18 cellular contexts compared by ENCODE assay signal in the genomic region with DNA sequence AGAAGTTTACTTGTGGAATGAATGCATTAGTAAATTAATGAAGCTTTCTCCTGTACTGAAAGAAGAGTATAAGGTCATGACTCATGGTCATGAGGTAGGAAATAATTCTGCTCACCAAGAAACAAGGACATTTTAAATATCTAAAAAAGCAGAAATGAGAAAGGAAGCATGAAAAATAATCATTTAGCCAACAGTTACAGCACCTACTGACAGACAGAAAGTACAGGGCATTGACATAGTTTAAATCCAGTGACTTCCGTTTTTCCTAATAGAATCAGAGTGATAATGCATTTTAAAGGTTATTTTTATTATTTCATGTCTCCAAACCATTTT. TPM values are rescaled to one million over a fixed set of nuclear protein-coding genes. Genes with fewer than 3 reads are reported as not detected.
DNase-seq lines count a peak whose midpoint lies in the region; ATAC-seq, FAIRE-seq and TF ChIP-seq lines count a peak whose summit lies in the region.
"Had no signal": no experiment of that assay in that cellular context is flagged by ENCODE, and none has a peak within 500 bp of the region (broad histone marks: within the 10 kb centered on the region; RNA-seq: fewer than 3 reads in every experiment).

No MANE protein-coding gene starts in this region.

- H3K4me1 Mint-ChIP-seq in stimulated activated naive B cell treated with anti-CD40 and anti-IgM and Interleukin-4, amounts not matched to agents 10 μg/mL and 1 μg/mL and 100 μg/mL, for 72 hours, result peaks cover 40 to 42% of the 10 kb centered on the region in 2 donors

- ATAC-seq in GM19351 (IDR thresholded peaks at IDR 0.05; ENCODE audit: unreplicated experiment) (peak; percentile 37), GM12878 (peak; percentile 54)
- ATAC-seq in stimulated activated naive B cell treated with anti-CD40 and anti-IgM and Interleukin-4, amounts not matched to agents 10 μg/mL and 1 μg/mL and 100 μg/mL, for 72 hours (replicated peaks), result peak; percentile 83

- no peaks in the 10 kb centered on the region for H3K36me3 Mint-ChIP-seq in stimulated activated naive B cell treated with anti-CD40 and anti-IgM and Interleukin-4, amounts not matched to agents 10 μg/mL and 1 μg/mL and 100 μg/mL, for 72 hours
- H3K36me3 Mint-ChIP-seq: CD4-positive, alpha-beta memory T cell had no signal

- H3K4me2 ChIP-seq in Karpas-422 (ENCODE audit: low read depth, low read length, poor library complexity, severe bottlenecking) (no peak overlapping the region), GM12878 (ENCODE audit: control insufficient read depth, insufficient read depth) (no peak overlapping the region; the same call in 1 of the 2 replicates)
- H3K4me2 ChIP-seq: KMS-11, PC-9 had no signal

- DNase-seq in Karpas-422 (peak; percentile 43), GM12878 (ENCODE audit: low read depth, low spot score) (no peak), retina (no peak), NCI-H82 (lab: John Stamatoyannopoulos, UW) (no peak)
- DNase-seq in stimulated activated naive B cell treated with anti-CD40 and anti-IgM and Interleukin-4, amounts not matched to agents 10 μg/mL and 1 μg/mL and 100 μg/mL, for 72 hours, result no peak
- no peak for DNase-seq in activated CD4-positive, alpha-beta T cell treated with anti-CD3 and anti-CD28 coated beads, Interleukin-2, amount 50 U/mL, for 48 hours
- DNase-seq: activated naive CD8-positive, alpha-beta T cell treated with anti-CD3 and anti-CD28 coated beads, Interleukin-2, amount 10 ng/mL, durations not matched to agents 7 days and 5 days; CD4-positive, alpha-beta memory T cell; cerebellar nuclear complex; GF-D8; NCI-H2171; PC-9; sigmoid colon had no signal

- peak overlapping the region; percentile 7 to 22 for H3K4me3 Mint-ChIP-seq in stimulated activated naive B cell treated with anti-CD40 and anti-IgM and Interleukin-4, amounts not matched to agents 10 μg/mL and 1 μg/mL and 100 μg/mL, for 72 hours
- H3K4me3 Mint-ChIP-seq: activated naive CD8-positive, alpha-beta T cell treated with anti-CD3 and anti-CD28 coated beads, Interleukin-2, amount 10 ng/mL, durations not matched to agents 7 days and 5 days; CD4-positive, alpha-beta memory T cell; T-helper 2 cell treated with Interferon-gamma antibody and Interleukin-4, amounts not matched to agents 5 μg/mL and 100 μg/mL, for 36 hours had no signal

- H3K4me1 ChIP-seq in Karpas-422 (ENCODE audit: low read length) (peaks cover 16% of the 10 kb centered on the region), GM12878 (ENCODE audit: control insufficient read depth, insufficient read depth, low read length) (peaks cover 59% of the 10 kb centered on the region)
- H3K4me1 ChIP-seq: esophagus muscularis mucosa, sigmoid colon had no signal

- H3K27me3 Mint-ChIP-seq in stimulated activated naive B cell treated with anti-CD40 and anti-IgM and Interleukin-4, amounts not matched to agents 10 μg/mL and 1 μg/mL and 100 μg/mL, for 72 hours, result no peaks in the 10 kb centered on the region
- H3K27me3 Mint-ChIP-seq: activated naive CD8-positive, alpha-beta T cell treated with anti-CD3 and anti-CD28 coated beads, Interleukin-2, amount 10 ng/mL, durations not matched to agents 7 days and 5 days had no signal

- no peaks in the 10 kb centered on the region for H3K27me3 ChIP-seq in Karpas-422 (ENCODE audit: low read length)
- H3K27me3 ChIP-seq in GM12878 (replicated peaks in 1 of 2; ENCODE audit: control insufficient read depth in 2 of 2, insufficient read depth in 2 of 2, low read length in 1 of 2), result no peaks in the 10 kb centered on the region
- H3K27me3 ChIP-seq: esophagus muscularis mucosa, sigmoid colon had no signal

- no peak for TF ChIP-seq CTCF in GM12878 (IDR thresholded peaks at IDR 0.05 in 2 of 3, conservative IDR thresholded peaks at IDR 0.05 in 1 of 3; ENCODE audit: control insufficient read depth in 2 of 3, extremely low read depth in 1 of 3, insufficient read depth in 1 of 3, low read depth in 3 of 3, low read length in 3 of 3)

- BruUV-seq in GM12878 (replicated peaks; lab: Mats Ljungman, UMichigan), result no TSS peak

- TF ChIP-seq RAD21 in GM12878 (IDR thresholded peaks at IDR 0.05; ENCODE audit: insufficient read depth, low read depth, low read length), result no peak

- H4K20me1 ChIP-seq in Karpas-422 (ENCODE audit: insufficient read depth, low read depth, low read length), result no peaks in the 10 kb centered on the region
- no peaks in the 10 kb centered on the region for H4K20me1 ChIP-seq in GM12878 (ENCODE audit: control insufficient read depth, insufficient read depth)

- H3K27ac ChIP-seq in Karpas-422 (ENCODE audit: low read length) (no peak overlapping the region), GM12878 (ENCODE audit: control insufficient read depth, insufficient read depth) (no peak overlapping the region)
- H3K27ac ChIP-seq: esophagus muscularis mucosa, KMS-11, PC-9, sigmoid colon had no signal

- RAD21 ChIA-PET in GM12878 (lab: Charles Lee; ENCODE audit: unreplicated experiment), result interaction anchor here (0.6 to 1.8 kb wide), 4 partner anchors 10 to 142 kb away, joined by 3 to 6 read pairs (median 6); no protein-coding TSS in a partner anchor

- H3K9me3 ChIP-seq in Karpas-422 (ENCODE audit: low read length), result no peaks in the 10 kb centered on the region
- no peaks in the 10 kb centered on the region; the same call in 2 of the 3 replicates for H3K9me3 ChIP-seq in GM12878 (replicated peaks; ENCODE audit: control insufficient read depth, insufficient read depth, low read length)
- H3K9me3 ChIP-seq: esophagus muscularis mucosa, sigmoid colon had no signal

- peak overlapping the region; percentile 87 for H3K27ac Mint-ChIP-seq in stimulated activated naive B cell treated with anti-CD40 and anti-IgM and Interleukin-4, amounts not matched to agents 10 μg/mL and 1 μg/mL and 100 μg/mL, for 72 hours
- H3K27ac Mint-ChIP-seq: activated naive CD8-positive, alpha-beta T cell treated with anti-CD3 and anti-CD28 coated beads, Interleukin-2, amount 10 ng/mL, durations not matched to agents 7 days and 5 days; CD4-positive, alpha-beta memory T cell; T-helper 2 cell treated with Interferon-gamma antibody and Interleukin-4, amounts not matched to agents 5 μg/mL and 100 μg/mL, for 36 hours had no signal

- SMC1A ChIA-PET in GM12878 (lab: Charles Lee; ENCODE audit: uncharacterized antibody, unreplicated experiment), result interaction anchor here (0.6 to 1.3 kb wide), 7 partner anchors 12 to 115 kb away, joined by 3 to 5 read pairs (median 3); no protein-coding TSS in a partner anchor

- TF ChIP-seq POLR2A in GM12878 (IDR thresholded peaks at IDR 0.05; ENCODE audit: low read depth, low read length), result no peak

- CTCF ChIA-PET in GM12878 (lab: Yijun Ruan, JAX), result interaction anchor here (0.7 to 1.0 kb wide), 2 partner anchors 32 to 41 kb away, joined by 3 read pairs; no protein-coding TSS in a partner anchor

- H3K4me3 ChIP-seq in Karpas-422 (ENCODE audit: low read length) (no peak overlapping the region), GM12878 (no peak overlapping the region)
- H3K4me3 ChIP-seq: esophagus muscularis mucosa, PC-9, sigmoid colon had no signal

- H2AFZ ChIP-seq in Karpas-422 (ENCODE audit: low read length) (no peak overlapping the region), GM12878 (ENCODE audit: control insufficient read depth, low read depth, low read length) (no peak overlapping the region)
- H2AFZ ChIP-seq: PC-9 had no signal

- in situ Hi-C loops in GM12878 (cut with MboI), result no loop called here

- intact Hi-C loops in GM12878 (cut with micrococcal nuclease; ENCODE audit: unreplicated experiment), result loop anchor here (10.0 kb wide), 1 partner anchor 571 kb away; no protein-coding TSS in a partner anchor

- WGBS in GM12878 (ENCODE audit: insufficient coverage, insufficient replicate concordance, low lambda C conversion rate, missing lambda C conversion rate), result 57% methylated on average over 1 of the region's 1 CpG

- no peaks in the 10 kb centered on the region for H3K79me2 ChIP-seq in Karpas-422 (ENCODE audit: low read length)
- H3K79me2 ChIP-seq in GM12878 (ENCODE audit: control insufficient read depth, insufficient read depth, low read length), result no peaks in the 10 kb centered on the region

- POLR2A ChIA-PET in GM12878 (lab: Charles Lee), result interaction anchor here (0.6 to 1.5 kb wide), 6 partner anchors 13 to 214 kb away, joined by 3 to 6 read pairs (median 4); no protein-coding TSS in a partner anchor

- H3K9ac ChIP-seq in Karpas-422 (ENCODE audit: low read length), result no peak overlapping the region
- H3K9ac ChIP-seq in GM12878 (ENCODE audit: control insufficient read depth, insufficient read depth, low read length), result no peak overlapping the region
- H3K9ac ChIP-seq: KMS-11 had no signal

- peak in 1 of 2 experiments; percentile 72; a peak in 2 of 4 replicates for TF ChIP-seq EP300 in GM12878 (IDR thresholded peaks at IDR 0.05; ENCODE audit: borderline replicate concordance in 1 of 2, control insufficient read depth in 1 of 2, low read depth in 2 of 2, low read length in 2 of 2)

- H3K9me2 ChIP-seq in Karpas-422 (replicated peaks; ENCODE audit: insufficient read depth, low read length), result no peaks in the 10 kb centered on the region

- FAIRE-seq in GM12878 (lab: Jason Lieb, UNC), result no peak
- FAIRE-seq: H1 had no signal

- H3K36me3 ChIP-seq in Karpas-422 (ENCODE audit: insufficient read depth, low read length), result no peaks in the 10 kb centered on the region
- no peaks in the 10 kb centered on the region for H3K36me3 ChIP-seq in GM12878 (ENCODE audit: control insufficient read depth in 2 of 2, insufficient read depth in 2 of 2, low read length in 1 of 2)
- H3K36me3 ChIP-seq: esophagus muscularis mucosa, sigmoid colon had no signal

- H3K9me3 Mint-ChIP-seq in stimulated activated naive B cell treated with anti-CD40 and anti-IgM and Interleukin-4, amounts not matched to agents 10 μg/mL and 1 μg/mL and 100 μg/mL, for 72 hours, result no peaks in the 10 kb centered on the region
- H3K9me3 Mint-ChIP-seq: activated naive CD8-positive, alpha-beta T cell treated with anti-CD3 and anti-CD28 coated beads, Interleukin-2, amount 10 ng/mL, durations not matched to agents 7 days and 5 days; CD4-positive, alpha-beta memory T cell; T-helper 2 cell treated with Interferon-gamma antibody and Interleukin-4, amounts not matched to agents 5 μg/mL and 100 μg/mL, for 36 hours had no signal

RNA-seq across cellular contexts. Expression of a gene that starts 30.5 kb away (rescaled TPM):
- 1.4 and 3.1 TPM in 2 replicates for total RNA-seq in Karpas-422 (2014; rRNA removed; shearing (Covaris generic); ENCODE audit: low replicate concordance)
- 73.8 and 81.8 TPM in 2 replicates for total RNA-seq in GM12878 (2013; cell fraction: nucleolus; rRNA removed)
- total RNA-seq in GM12878 (2014; rRNA removed), result 58.3 and 62.9 TPM in 2 replicates
- total RNA-seq in GM12878 (2014; rRNA removed; fragmentation: Illumina TruSeq; extraction: Trizol), result 63.8 and 65.6 TPM in 2 replicates
- 59.5 and 63.2 TPM in 2 replicates for total RNA-seq in GM12878 (2021)
- 43.6 TPM for polyA plus RNA-seq in GM12878 (2011; ENCODE audit: low read depth)
- 60.2 and 72.4 TPM in 2 replicates for polyA plus RNA-seq in GM12878 (2011; rRNA removed)
- polyA plus RNA-seq in GM12878 (2011; cell fraction: cytosol; rRNA removed), result 38.6 and 39.2 TPM in 2 replicates
- 65.7 and 68.5 TPM in 2 replicates for polyA plus RNA-seq in GM12878 (2011; cell fraction: nucleus; rRNA removed)
- 35.6 and 41.0 TPM in 2 replicates for polyA plus RNA-seq in GM12878 (2012)
- polyA plus RNA-seq in GM12878 (2014; fragmentation: Illumina TruSeq; extraction: Trizol), result 68.1 and 81.7 TPM in 2 replicates
- 10 to 100 TPM; 30.7 to 32.6 TPM for polyA plus RNA-seq in GM12878 (2014; fragmentation: Nextera tagmentation; extraction: Ambion mirVana)
- polyA plus RNA-seq in GM12878 (2014; rRNA removed), result 44.4 and 47.0 TPM in 2 replicates
- polyA plus RNA-seq in GM12878 (2016; fragmentation: Nextera tagmentation; extraction: Ambion mirVana), result 10 to 100 TPM; 53.8 to 59.0 TPM
- 98.4 and 105 TPM in 2 replicates for polyA minus RNA-seq in GM12878 (2011; rRNA and poly(A)+ RNA removed)
- 38.5 and 46.4 TPM in 2 replicates for polyA minus RNA-seq in GM12878 (2011; cell fraction: cytosol; rRNA and poly(A)+ RNA removed)
- 41.5 and 63.8 TPM in 2 replicates for polyA minus RNA-seq in GM12878 (2011; cell fraction: nucleus; rRNA and poly(A)+ RNA removed)

Comparison
In these comparisons a context has a peak if more than half of its experiments do, and no peak if none do; other contexts are left out.
1. RNA of a gene that starts 30.5 kb away (total RNA-seq): 58.3 to 81.8 TPM in GM12878; 1.4 to 3.1 TPM in Karpas-422; every median in the first group is over 10 times any median in the second.
2. Peak in every context shown above with its lines, with median percentiles within 50 percentile points of each other: ATAC-seq.